Comparison of ENCODE assay signal across 10 cellular contexts in the genomic region with DNA sequence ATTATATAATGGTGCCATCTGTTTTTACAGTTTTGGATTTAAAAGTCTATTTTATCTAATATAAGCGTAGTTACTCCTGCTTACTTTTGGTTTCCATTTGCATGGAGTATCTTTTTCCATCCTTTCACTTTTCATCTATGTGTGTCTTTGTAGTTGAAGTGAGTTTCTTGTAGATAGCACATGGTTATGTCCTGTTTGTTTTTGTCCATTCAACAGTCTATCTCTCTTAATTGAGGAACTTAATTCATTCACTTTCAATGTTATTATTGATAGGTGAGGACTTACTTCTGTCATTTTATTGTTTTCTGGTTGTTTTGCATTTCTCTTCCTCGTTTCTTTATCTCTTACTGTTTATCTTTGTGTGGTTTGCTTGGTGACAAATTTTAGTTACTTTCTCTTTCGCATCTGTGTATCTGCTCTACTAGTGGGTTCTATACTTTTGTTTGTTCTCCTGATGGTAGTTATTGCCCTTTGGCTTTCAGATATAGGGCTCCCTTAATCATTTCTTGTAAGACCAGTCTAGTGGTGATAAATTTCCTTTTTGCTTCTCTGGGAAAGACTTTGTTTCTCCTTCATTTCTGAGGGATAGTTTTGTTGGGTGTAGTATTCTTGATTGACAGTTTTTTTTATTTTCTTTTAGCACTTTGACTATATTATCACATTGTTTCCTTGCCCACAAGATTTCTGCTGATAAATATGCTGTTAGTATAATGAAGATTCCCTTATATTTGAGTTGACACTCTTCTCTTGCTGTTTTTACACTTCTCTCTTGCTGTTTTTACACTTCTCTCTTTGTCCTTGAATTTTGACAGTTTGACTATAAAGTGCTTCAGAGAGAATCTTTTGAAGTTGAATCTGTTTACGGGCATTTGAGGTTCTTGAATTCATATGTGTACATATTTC. TPM values are rescaled to one million over a fixed set of nuclear protein-coding genes. Genes with fewer than 3 reads are reported as not detected.
DNase-seq lines count a peak whose midpoint lies in the region; ATAC-seq and TF ChIP-seq lines count a peak whose summit lies in the region.
"Had no signal": no experiment of that assay in that cellular context is flagged by ENCODE, and none has a peak within 500 bp of the region (broad histone marks: within the 10 kb centered on the region; RNA-seq: fewer than 3 reads in every experiment).

No MANE protein-coding gene starts in this region.

- WGBS in sigmoid colon, 2 donors: 30 to 43% methylated on average over 4 of the region's 4 CpGs

- H3K4me3 ChIP-seq in sigmoid colon (no peak overlapping the region), lower lobe of right lung (no peak overlapping the region)
- H3K4me3 ChIP-seq: dorsolateral prefrontal cortex had no signal

- TF ChIP-seq EP300 in sigmoid colon (IDR thresholded peaks at IDR 0.05): no peak

- TF ChIP-seq CTCF in sigmoid colon (IDR thresholded peaks at IDR 0.05): no peak
- TF ChIP-seq CTCF in lower lobe of right lung (IDR thresholded peaks at IDR 0.05): no peak

- peaks cover 7% of the 10 kb centered on the region for H3K27me3 Mint-ChIP-seq in memory B cell

- no peaks in the 10 kb centered on the region for H3K27me3 ChIP-seq in sigmoid colon
- no peaks in the 10 kb centered on the region for H3K27me3 ChIP-seq in lower lobe of right lung (ENCODE audit: low read depth)
- H3K27me3 ChIP-seq: dorsolateral prefrontal cortex had no signal

- no peak overlapping the region for H3K27ac Mint-ChIP-seq in memory B cell

- H3K9me3 ChIP-seq in sigmoid colon: peaks cover 0 to 4% (median 0%) of the 10 kb centered on the region in 4 donors
- peaks cover 3% of the 10 kb centered on the region for H3K9me3 ChIP-seq in lower lobe of right lung

- H3K9me3 Mint-ChIP-seq in memory B cell: peaks cover 10% of the 10 kb centered on the region

- intact Hi-C loops in sigmoid colon (cut with DNase I): no loop called here
- intact Hi-C loops in lower lobe of right lung (cut with DNase I): no loop called here

- no peaks in the 10 kb centered on the region for H3K36me3 Mint-ChIP-seq in memory B cell

- peak; percentile 89 for ATAC-seq in GM18861 (IDR thresholded peaks at IDR 0.05; ENCODE audit: unreplicated experiment)
- peak; percentile 94 for ATAC-seq in GM21528 (IDR thresholded peaks at IDR 0.05; ENCODE audit: low FRiP score, unreplicated experiment)
- ATAC-seq in HG03439 (IDR thresholded peaks at IDR 0.05; ENCODE audit: unreplicated experiment): peak; percentile 91
- no peak for ATAC-seq in memory B cell (ENCODE audit: low read depth)
- no peak for ATAC-seq in lower lobe of right lung

- DNase-seq in memory B cell (ENCODE audit: low spot score in 2 of 2): no peak
- DNase-seq in sigmoid colon: no peak
- no peak for DNase-seq in lower lobe of right lung
- no peak for DNase-seq in RPMI8226
- DNase-seq: dorsolateral prefrontal cortex, islet precursor cell had no signal

- no peaks in the 10 kb centered on the region for H3K4me1 ChIP-seq in sigmoid colon
- H3K4me1 ChIP-seq in lower lobe of right lung: no peaks in the 10 kb centered on the region

- H3K36me3 ChIP-seq in sigmoid colon: no peaks in the 10 kb centered on the region
- H3K36me3 ChIP-seq in lower lobe of right lung: no peaks in the 10 kb centered on the region

- TF ChIP-seq POLR2A in sigmoid colon (IDR thresholded peaks at IDR 0.05): no peak

- H3K4me1 Mint-ChIP-seq in memory B cell: peaks cover 3% of the 10 kb centered on the region

- H3K27ac ChIP-seq in sigmoid colon: no peak overlapping the region
- no peak overlapping the region for H3K27ac ChIP-seq in lower lobe of right lung
- H3K27ac ChIP-seq: dorsolateral prefrontal cortex had no signal

- H3K4me3 Mint-ChIP-seq in memory B cell: peak overlapping the region; percentile 1

RNA-seq across cellular contexts. Expression of a gene that starts 9.0 kb away (rescaled TPM):
- total RNA-seq in sigmoid colon (under 1 TPM; 0.41 to 0.83 (median 0.69) TPM), lower lobe of right lung (1.3 TPM)
- 1 to 10 TPM in 1 of 3 donors, under 1 TPM in 2; 0.22 to 1.6 (median 0.60) TPM for polyA plus RNA-seq in sigmoid colon

RNA-seq across cellular contexts. Expression of a gene that starts 35.5 kb away (rescaled TPM):
- total RNA-seq in sigmoid colon (10 to 100 TPM; 38.5 to 77.3 (median 55.3) TPM), lower lobe of right lung (15.2 TPM)
- 10 to 100 TPM; 12.7 to 28.8 (median 19.9) TPM for polyA plus RNA-seq in sigmoid colon
- polyA plus RNA-seq: IgD-negative memory B cell had no signal

RNA-seq across cellular contexts. Expression of a gene that starts 39.3 kb away (rescaled TPM):
- total RNA-seq in sigmoid colon: not detected
- not detected for polyA plus RNA-seq in sigmoid colon
- total RNA-seq in lower lobe of right lung: not detected
- polyA plus RNA-seq: IgD-negative memory B cell had no signal

RNA-seq across cellular contexts. Expression of a gene that starts 48.7 kb away (rescaled TPM):
- total RNA-seq in sigmoid colon: 10 to 100 TPM; 10.3 to 15.5 (median 12.4) TPM
- 1 to 10 TPM; 3.6 to 6.7 (median 4.2) TPM for polyA plus RNA-seq in sigmoid colon
- 13.7 TPM for total RNA-seq in lower lobe of right lung

Comparison
In these comparisons a context has a peak if more than half of its experiments do, and no peak if none do; other contexts are left out.
1. ATAC-seq: peak in GM18861 (single experiment), GM21528 (single experiment) and HG03439 (single experiment); none in memory B cell (single experiment) and lower lobe of right lung (0 of 2).